27 cellular contexts compared by ENCODE assay signal in the genomic region with DNA sequence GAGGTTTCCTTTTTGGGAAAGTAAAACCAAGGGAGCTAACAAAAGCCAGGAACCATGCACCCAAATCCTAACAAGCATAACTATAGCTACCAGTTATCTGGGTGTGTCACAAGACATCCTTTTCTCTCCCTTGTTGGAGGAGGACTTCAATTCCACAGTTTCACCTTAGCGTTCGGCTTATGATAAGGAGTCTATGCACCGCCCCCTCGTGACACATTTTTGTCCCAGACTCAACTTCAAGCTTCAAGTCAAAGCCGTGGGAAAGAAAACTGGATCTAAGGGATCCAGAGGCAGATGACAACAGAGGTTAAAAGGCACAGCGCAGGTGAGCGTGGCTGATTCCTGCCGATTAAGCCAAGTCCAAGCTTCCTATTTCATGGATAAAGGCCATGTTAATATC.
"Had no signal": no experiment of that assay in that cellular context is flagged by ENCODE, and none has a peak within 500 bp of the region (broad histone marks: within the 10 kb centered on the region; RNA-seq: fewer than 3 reads in every experiment).

No MANE protein-coding gene starts in this region.

- H3K4me1 ChIP-seq: stomach, suprapubic skin, testis, thyroid gland, tibial artery, tibial nerve, transverse colon, upper lobe of left lung, upper lobe of right lung, uterus, vagina had no signal

- H3K36me3 ChIP-seq: stomach, suprapubic skin, thoracic aorta, thyroid gland, tibial artery, tibial nerve, transverse colon, upper lobe of left lung, upper lobe of right lung, uterus, vagina had no signal

- H3K27ac ChIP-seq: stomach, suprapubic skin, testis, thoracic aorta, thyroid gland, tibial artery, tibial nerve, transverse colon, upper lobe of left lung, upper lobe of right lung, uterus, vagina had no signal

- DNase-seq: stimulated activated CD4-positive, alpha-beta T cell treated with anti-CD3 and anti-CD28 coated beads, Interleukin-2, amount 100 ng/mL, for 48 hours; stimulated activated CD4-positive, alpha-beta T cell treated with anti-CD3 and anti-CD28 coated beads, Interleukin-4, amount 100 ng/mL, for 1 hour; stimulated activated CD4-positive, alpha-beta T cell treated with anti-CD3 and anti-CD28 coated beads, Interleukin-4, amount 100 ng/mL, for 24 hours; stimulated activated CD4-positive, alpha-beta T cell treated with anti-CD3 and anti-CD28 coated beads, Interleukin-4, amount 100 ng/mL, for 4 hours; stimulated activated CD8-positive, alpha-beta memory T cell treated with anti-CD3 and anti-CD28 coated beads, Interleukin-4, amount 100 ng/mL, for 48 hours; stimulated activated naive B cell treated with anti-CD40 and anti-IgM and Interleukin-4, amounts not matched to agents 10 μg/mL and 1 μg/mL and 100 μg/mL, for 72 hours; stimulated activated naive CD4-positive, alpha-beta T cell; stimulated activated naive CD4-positive, alpha-beta T cell treated with Interleukin-2 at 50 U/mL for 16 hours; stimulated activated naive CD8-positive, alpha-beta T cell treated with anti-CD3 and anti-CD28 coated beads, Interleukin-15, amount 100 ng/mL, for 72 hours; stimulated activated naive CD8-positive, alpha-beta T cell treated with anti-CD3 and anti-CD28 coated beads, Interleukin-15, Interleukin-2, amounts not matched to agents 100 U/mL and 50 U/mL, for 24 hours; stomach; substantia nigra; testis; thyroid gland; tibial artery; transverse colon; trophoblast cell; upper lobe of left lung; upper lobe of right lung; uterus had no signal

- H3K4me3 ChIP-seq: stomach, suprapubic skin, testis, thoracic aorta, thyroid gland, tibial artery, tibial nerve, transverse colon, upper lobe of left lung, upper lobe of right lung, uterus, vagina had no signal

- ATAC-seq: stimulated activated effector memory CD8-positive, alpha-beta T cell treated with anti-CD3 and anti-CD28 coated beads, Interleukin-12 subunit alpha, Interleukin-12 subunit beta, amount 100 ng/mL, for 72 hours; stimulated activated memory B cell treated with anti-CD40 and anti-IgM and Interleukin-4, amounts not matched to agents 10 μg/mL and 1 μg/mL and 100 μg/mL, for 72 hours; stimulated activated naive B cell treated with anti-CD40 and anti-IgM and Interleukin-4, amounts not matched to agents 10 μg/mL and 1 μg/mL and 100 μg/mL, for 72 hours; stimulated activated naive CD8-positive, alpha-beta T cell treated with anti-CD3 and anti-CD28 coated beads, Interleukin-15, amount 100 ng/mL, for 72 hours; stimulated activated naive CD8-positive, alpha-beta T cell treated with anti-CD3 and anti-CD28 coated beads, Interleukin-15, Interleukin-2, amounts not matched to agents 100 U/mL and 50 U/mL, for 24 hours; upper lobe of right lung had no signal

- FAIRE-seq: urothelium cell line had no signal

- H3K27me3 ChIP-seq: stomach, suprapubic skin, testis, thyroid gland, tibial artery, tibial nerve, transverse colon, upper lobe of left lung, upper lobe of right lung, uterus, vagina had no signal

- H3K9me3 ChIP-seq: testis, thyroid gland, transverse colon, upper lobe of right lung, uterus, vagina had no signal
